Comparison of ENCODE assay signal across 15 cellular contexts in the genomic region with DNA sequence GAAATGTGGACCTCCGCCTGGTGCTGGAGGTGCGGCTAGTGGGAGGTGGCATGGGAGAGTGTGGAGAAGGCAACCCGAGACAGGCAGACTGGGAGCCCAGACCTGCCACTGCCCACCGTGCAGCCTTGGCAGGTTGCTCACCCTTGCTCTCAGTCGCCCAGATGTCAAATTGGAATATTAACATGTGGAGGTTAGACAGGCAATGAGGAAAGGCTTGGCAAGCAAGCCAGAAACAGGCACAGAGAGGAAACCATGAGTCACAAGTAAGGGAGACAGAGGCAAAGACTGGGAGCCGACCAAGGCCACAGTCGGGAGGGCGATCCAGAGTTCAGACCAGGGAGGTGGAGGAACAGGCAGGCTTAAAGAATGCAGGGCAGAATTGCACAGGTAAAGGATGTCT.
DNase-seq lines count a peak whose midpoint lies in the region; ATAC-seq and TF ChIP-seq lines count a peak whose summit lies in the region.
"Had no signal": no experiment of that assay in that cellular context is flagged by ENCODE, and none has a peak within 500 bp of the region (broad histone marks: within the 10 kb centered on the region; RNA-seq: fewer than 3 reads in every experiment).

No MANE protein-coding gene starts in this region.

- dilution Hi-C loops in mammary epithelial cell (cut with HindIII; ENCODE audit: low sequenced_read_pairs): no loop called here

- H4K8ac ChIP-seq in mesendoderm (ENCODE audit: low read depth, low read length): no peak overlapping the region

- no peak overlapping the region for H3K4ac ChIP-seq in mesendoderm (ENCODE audit: low read depth, low read length)

- DNase-seq in A172 (ENCODE audit: low spot score) (peak; percentile 27), HPDE6-E6E7 (ENCODE audit: extremely low spot score) (peak; percentile 56), mammary epithelial cell (peak; percentile 76), right cardiac atrium (peak in 2 of 3 donors; percentile 66 to 70), mesendoderm (no peak), T1000 (lab: John Stamatoyannopoulos, UW) (no peak), NCI-H774 (lab: John Stamatoyannopoulos, UW) (no peak)
- DNase-seq in effector CD4-positive, alpha-beta T cell: no peak
- DNase-seq: activated CD8-positive, alpha-beta memory T cell treated with anti-CD3 and anti-CD28 coated beads, Interleukin-2, amount 10 ng/mL, durations not matched to agents 7 days and 5 days; H7; NCI-H524; occipital lobe; Peyer's patch; stimulated activated CD8-positive, alpha-beta memory T cell treated with anti-CD3 and anti-CD28 coated beads, Interleukin-4, amount 100 ng/mL, for 48 hours had no signal

- H3K56ac ChIP-seq in mesendoderm (ENCODE audit: low read length): no peak overlapping the region

- 81% methylated on average over 8 of the region's 8 CpGs for WGBS in mammary epithelial cell (ENCODE audit: low coverage, missing lambda C conversion rate)
- 62% methylated on average over 8 of the region's 8 CpGs for WGBS in right cardiac atrium
- no CpG with 5 or more reads among the region's 8 CpGs for WGBS in mesendoderm (ENCODE audit: extremely low coverage, insufficient coverage, low lambda C conversion rate)

- H3K79me2 ChIP-seq in mammary epithelial cell (ENCODE audit: insufficient read depth, low read length): no peaks in the 10 kb centered on the region
- no peaks in the 10 kb centered on the region for H3K79me2 ChIP-seq in mesendoderm (ENCODE audit: control insufficient read depth, insufficient read depth, low read length)

- no peaks in the 10 kb centered on the region for H3K79me1 ChIP-seq in mesendoderm (ENCODE audit: low read length)

- no peak overlapping the region for H3K4me3 ChIP-seq in mammary epithelial cell (replicated peaks in 1 of 3; ENCODE audit: insufficient read depth in 1 of 3, low read depth in 2 of 3, low read length in 3 of 3)
- H3K4me3 ChIP-seq in right cardiac atrium (ENCODE audit: low read length): no peak overlapping the region
- no peak overlapping the region for H3K4me3 ChIP-seq in mesendoderm (ENCODE audit: low read length)
- H3K4me3 ChIP-seq: Peyer's patch, uterus had no signal

- H2AFZ ChIP-seq in mammary epithelial cell (ENCODE audit: low read depth, low read length): no peak overlapping the region

- no peak for TF ChIP-seq CTCF in mammary epithelial cell (conservative IDR thresholded peaks at IDR 0.05 in 1 of 2, IDR thresholded peaks at IDR 0.05 in 1 of 2; ENCODE audit: extremely low read depth in 1 of 2, insufficient read depth in 1 of 2, low read depth in 1 of 2, low read length in 2 of 2)

- in situ Hi-C loops in mammary epithelial cell (cut with MboI; ENCODE audit: low sequenced_read_pairs in 2 of 2): no loop called here

- H3K36me3 ChIP-seq in mammary epithelial cell (ENCODE audit: insufficient read depth, low read length) (no peaks in the 10 kb centered on the region), mesendoderm (ENCODE audit: control insufficient read depth, insufficient read depth, low read length) (no peaks in the 10 kb centered on the region)
- H3K36me3 ChIP-seq: uterus had no signal

- H3K9me3 ChIP-seq in mammary epithelial cell (replicated peaks; ENCODE audit: insufficient read depth, low read length) (no peaks in the 10 kb centered on the region), right cardiac atrium (ENCODE audit: control insufficient read depth, low read length) (no peaks in the 10 kb centered on the region)
- H3K9me3 ChIP-seq: Peyer's patch, uterus had no signal

- no peak overlapping the region for H3K9ac ChIP-seq in mammary epithelial cell (ENCODE audit: insufficient read depth, low read length)
- no peak overlapping the region for H3K9ac ChIP-seq in mesendoderm (ENCODE audit: low read length)

- H3K27me3 ChIP-seq in mammary epithelial cell (ENCODE audit: insufficient read depth, low read length): no peaks in the 10 kb centered on the region
- H3K27me3 ChIP-seq in right cardiac atrium (ENCODE audit: control insufficient read depth, insufficient read depth): no peaks in the 10 kb centered on the region
- no peaks in the 10 kb centered on the region for H3K27me3 ChIP-seq in mesendoderm (ENCODE audit: insufficient read depth, low read length, poor library complexity)
- H3K27me3 ChIP-seq: Peyer's patch, uterus had no signal

- H3K23ac ChIP-seq in mesendoderm (ENCODE audit: low read length): no peak overlapping the region

- no peak overlapping the region for H2BK120ac ChIP-seq in mesendoderm (ENCODE audit: low read depth, low read length)

- CTCF ChIA-PET in mammary epithelial cell (lab: Charles Lee; ENCODE audit: low non-redundant PET): no interaction called here

- no peak overlapping the region for H2AK5ac ChIP-seq in mesendoderm (ENCODE audit: low read length)

- no peak overlapping the region for H2BK15ac ChIP-seq in mesendoderm (replicated peaks; ENCODE audit: low read depth)

- no TSS peak for BruUV-seq in mammary epithelial cell (replicated peaks; lab: Mats Ljungman, UMichigan)

- no peak overlapping the region for H3K4me2 ChIP-seq in mammary epithelial cell (ENCODE audit: insufficient read depth, low read depth, low read length)
- no peak overlapping the region for H3K4me2 ChIP-seq in mesendoderm (ENCODE audit: low read length)

- no peak overlapping the region for H3K18ac ChIP-seq in mesendoderm (ENCODE audit: low read length)

- no peak overlapping the region for H4K5ac ChIP-seq in mesendoderm (ENCODE audit: low read length)

- H3K4me1 ChIP-seq in mammary epithelial cell (ENCODE audit: insufficient read depth, low read length) (peaks cover 6% of the 10 kb centered on the region), right cardiac atrium (ENCODE audit: control insufficient read depth, insufficient read depth, low read length) (peaks cover 4% of the 10 kb centered on the region), mesendoderm (ENCODE audit: control insufficient read depth, low read depth, low read length) (no peaks in the 10 kb centered on the region)
- H3K4me1 ChIP-seq: Peyer's patch had no signal

- peak; percentile 85 to 87 for ATAC-seq in right cardiac atrium
- ATAC-seq: activated CD8-positive, alpha-beta memory T cell treated with anti-CD3 and anti-CD28 coated beads, Interleukin-2, amount 10 ng/mL, durations not matched to agents 7 days and 5 days had no signal

- H2BK5ac ChIP-seq in mesendoderm (ENCODE audit: low read length): no peak overlapping the region

- intact Hi-C loops in mammary epithelial cell (cut with micrococcal nuclease): no loop called here
- intact Hi-C loops in right cardiac atrium (cut with DNase I): no loop called here

- H4K20me1 ChIP-seq in mammary epithelial cell (ENCODE audit: insufficient read depth, low read length): no peaks in the 10 kb centered on the region

- H3K27ac ChIP-seq in mammary epithelial cell (ENCODE audit: insufficient read depth, low read depth, low read length) (no peak overlapping the region), right cardiac atrium (ENCODE audit: low read length) (no peak overlapping the region), mesendoderm (ENCODE audit: low read depth, low read length) (no peak overlapping the region)
- H3K27ac ChIP-seq: Peyer's patch, uterus had no signal

Comparison
In these comparisons a context has a peak if more than half of its experiments do, and no peak if none do; other contexts are left out.
1. DNase-seq: peak in A172 (single experiment), HPDE6-E6E7 (single experiment), mammary epithelial cell (single experiment) and right cardiac atrium (2 of 3); none in effector CD4-positive, alpha-beta T cell (single experiment), mesendoderm (single experiment), T1000 (single experiment) and NCI-H774 (single experiment).